40 cellular contexts compared by ENCODE assay signal in genomic region chr14:54935100-54935499, GRCh38.
"Had no signal": no experiment of that assay in that cellular context is flagged by ENCODE, and none has a peak within 500 bp of the region (broad histone marks: within the 10 kb centered on the region; RNA-seq: fewer than 3 reads in every experiment).

No MANE protein-coding gene starts in this region.

- H3K4me1 Mint-ChIP-seq: activated naive CD4-positive, alpha-beta T cell treated with anti-CD3 and anti-CD28 coated beads, Interleukin-2, amount 50 U/mL, for 24 hours; activated naive CD8-positive, alpha-beta T cell treated with anti-CD3 and anti-CD28 coated beads, Interleukin-2, amount 50 U/mL, for 24 hours; activated T-helper 17 cell treated with anti-CD3 and anti-CD28 coated beads, Interleukin-2, amount 50 U/mL, for 72 hours; brain; central memory CD8-positive, alpha-beta T cell had no signal

- H3K9me3 Mint-ChIP-seq: activated naive CD4-positive, alpha-beta T cell treated with anti-CD3 and anti-CD28 coated beads for 36 hours; activated naive CD4-positive, alpha-beta T cell treated with anti-CD3 and anti-CD28 coated beads, Interleukin-2, amount 10 ng/mL, durations not matched to agents 7 days and 5 days; activated naive CD4-positive, alpha-beta T cell treated with anti-CD3 and anti-CD28 coated beads, Interleukin-2, amount 50 U/mL, for 24 hours; activated naive CD4-positive, alpha-beta T cell treated with anti-CD3 and anti-CD28 coated beads, Interleukin-2, amount 50 U/mL, for 72 hours; activated naive CD8-positive, alpha-beta T cell treated with anti-CD3 and anti-CD28 coated beads for 36 hours; activated naive CD8-positive, alpha-beta T cell treated with anti-CD3 and anti-CD28 coated beads, Interleukin-2, amount 10 ng/mL, durations not matched to agents 7 days and 5 days; activated naive CD8-positive, alpha-beta T cell treated with anti-CD3 and anti-CD28 coated beads, Interleukin-2, amount 50 U/mL, for 24 hours; activated T-cell treated with anti-CD3 and anti-CD28 coated beads, Interleukin-2, amount 50 U/mL, for 24 hours; activated T-cell treated with anti-CD3 and anti-CD28 coated beads, Interleukin-2, amount 50 U/mL, for 4 hours; activated T-cell treated with anti-CD3 and anti-CD28 coated beads, Interleukin-2, amount 50 U/mL, for 72 hours; activated T-helper 1 cell treated with anti-CD3 and anti-CD28 coated beads, Interleukin-12 subunit alpha, Interleukin-12 subunit beta, Interleukin-2, Interleukin-4 antibody, amounts not matched to agents 30 ng/mL and 10 ng/mL and 1 ng/mL, durations not matched to agents 14 hours and 24 hours and 36 hours; activated T-helper 17 cell treated with anti-CD3 and anti-CD28 coated beads, Interleukin-2, amount 50 U/mL, for 72 hours; activated T-helper 2 cell treated with anti-CD3 and anti-CD28 coated beads, Interferon-gamma antibody, Interleukin-2, Interleukin-4, amounts not matched to agents 10 μg/mL and 5 μg/mL and 100 μg/mL, durations not matched to agents 14 hours and 24 hours and 36 hours; brain; central memory CD8-positive, alpha-beta T cell had no signal

- H3K4me3 ChIP-seq: adrenal gland, ascending aorta, body of pancreas, breast epithelium, cardiac muscle cell had no signal

- FAIRE-seq: astrocyte, bronchial epithelial cell had no signal

- DNase-seq: activated effector memory CD4-positive, alpha-beta T cell treated with anti-CD3 and anti-CD28 coated beads, Interleukin-2, amount 50 U/mL, for 16 hours; activated effector memory CD4-positive, alpha-beta T cell treated with Interleukin-2 at 50 U/mL for 16 hours; activated gamma-delta T cell; activated gamma-delta T cell treated with Interleukin-2 at 50 U/mL for 16 hours; activated naive CD4-positive, alpha-beta T cell; activated naive CD4-positive, alpha-beta T cell treated with anti-CD3 and anti-CD28 coated beads for 36 hours; activated naive CD4-positive, alpha-beta T cell treated with anti-CD3 and anti-CD28 coated beads, Interleukin-2, amount 10 ng/mL, durations not matched to agents 7 days and 5 days; activated naive CD4-positive, alpha-beta T cell treated with anti-CD3 and anti-CD28 coated beads, Interleukin-2, amount 50 U/mL, for 16 hours; activated naive CD4-positive, alpha-beta T cell treated with Interleukin-2 at 50 U/mL for 16 hours; activated naive CD8-positive, alpha-beta T cell treated with anti-CD3 and anti-CD28 coated beads for 36 hours; activated naive CD8-positive, alpha-beta T cell treated with anti-CD3 and anti-CD28 coated beads, Interleukin-2, amount 10 ng/mL, durations not matched to agents 7 days and 5 days; activated naive CD8-positive, alpha-beta T cell treated with anti-CD3 and anti-CD28 coated beads, Interleukin-2, amount 50 U/mL, for 24 hours; activated T-cell treated with anti-CD3 and anti-CD28 coated beads, Interleukin-2, amount 50 U/mL, for 1 hour; activated T-cell treated with anti-CD3 and anti-CD28 coated beads, Interleukin-2, amount 50 U/mL, for 24 hours; activated T-cell treated with anti-CD3 and anti-CD28 coated beads, Interleukin-2, amount 50 U/mL, for 4 hours; activated T-cell treated with anti-CD3 and anti-CD28 coated beads, Interleukin-2, amount 50 U/mL, for 48 hours; activated T-cell treated with anti-CD3 and anti-CD28 coated beads, Interleukin-2, amount 50 U/mL, for 72 hours; adrenal gland; amniotic stem cell; amygdala; anterior cingulate cortex; aorta; body of pancreas; brain microvascular endothelial cell; caudate nucleus; central memory CD4-positive, alpha-beta T cell; cerebellar nuclear complex had no signal

- H3K36me3 ChIP-seq: adrenal gland, ascending aorta, brain microvascular endothelial cell, breast epithelium, cardiac muscle cell had no signal

- H3K27ac Mint-ChIP-seq: activated naive CD4-positive, alpha-beta T cell treated with anti-CD3 and anti-CD28 coated beads for 36 hours; activated naive CD4-positive, alpha-beta T cell treated with anti-CD3 and anti-CD28 coated beads, Interleukin-2, amount 10 ng/mL, durations not matched to agents 7 days and 5 days; activated naive CD4-positive, alpha-beta T cell treated with anti-CD3 and anti-CD28 coated beads, Interleukin-2, amount 50 U/mL, for 72 hours; activated naive CD8-positive, alpha-beta T cell; activated naive CD8-positive, alpha-beta T cell treated with anti-CD3 and anti-CD28 coated beads for 36 hours; activated naive CD8-positive, alpha-beta T cell treated with anti-CD3 and anti-CD28 coated beads, Interleukin-2, amount 10 ng/mL, durations not matched to agents 7 days and 5 days; activated naive CD8-positive, alpha-beta T cell treated with anti-CD3 and anti-CD28 coated beads, Interleukin-2, amount 50 U/mL, for 24 hours; activated T-cell treated with anti-CD3 and anti-CD28 coated beads, Interleukin-2, amount 50 U/mL, for 24 hours; activated T-cell treated with anti-CD3 and anti-CD28 coated beads, Interleukin-2, amount 50 U/mL, for 72 hours; activated T-helper 1 cell treated with anti-CD3 and anti-CD28 coated beads, Interleukin-12 subunit alpha, Interleukin-12 subunit beta, Interleukin-2, Interleukin-4 antibody, amounts not matched to agents 30 ng/mL and 10 ng/mL and 1 ng/mL, durations not matched to agents 14 hours and 24 hours and 36 hours; activated T-helper 17 cell treated with anti-CD3 and anti-CD28 coated beads, Interleukin-2, amount 50 U/mL, for 72 hours; activated T-helper 2 cell treated with anti-CD3 and anti-CD28 coated beads, Interferon-gamma antibody, Interleukin-2, Interleukin-4, amounts not matched to agents 10 μg/mL and 5 μg/mL and 100 μg/mL, durations not matched to agents 14 hours and 24 hours and 36 hours; brain had no signal

- ATAC-seq: activated naive CD4-positive, alpha-beta T cell treated with anti-CD3 and anti-CD28 coated beads, Interleukin-2, amount 50 U/mL, for 72 hours; activated naive CD8-positive, alpha-beta T cell treated with anti-CD3 and anti-CD28 coated beads, Interleukin-2, amount 50 U/mL, for 24 hours; activated T-cell treated with anti-CD3 and anti-CD28 coated beads, Interleukin-2, amount 50 U/mL, for 4 hours; activated T-cell treated with anti-CD3 and anti-CD28 coated beads, Interleukin-2, amount 50 U/mL, for 72 hours; activated T-helper 17 cell treated with anti-CD3 and anti-CD28 coated beads, Interleukin-2, amount 50 U/mL, for 72 hours; body of pancreas had no signal

- H3K27me3 Mint-ChIP-seq: activated naive CD4-positive, alpha-beta T cell treated with anti-CD3 and anti-CD28 coated beads, Interleukin-2, amount 10 ng/mL, durations not matched to agents 7 days and 5 days; activated naive CD4-positive, alpha-beta T cell treated with anti-CD3 and anti-CD28 coated beads, Interleukin-2, amount 50 U/mL, for 24 hours; activated naive CD8-positive, alpha-beta T cell; activated naive CD8-positive, alpha-beta T cell treated with anti-CD3 and anti-CD28 coated beads for 36 hours; activated naive CD8-positive, alpha-beta T cell treated with anti-CD3 and anti-CD28 coated beads, Interleukin-2, amount 10 ng/mL, durations not matched to agents 7 days and 5 days; activated naive CD8-positive, alpha-beta T cell treated with anti-CD3 and anti-CD28 coated beads, Interleukin-2, amount 50 U/mL, for 24 hours; activated T-cell treated with anti-CD3 and anti-CD28 coated beads, Interleukin-2, amount 50 U/mL, for 24 hours; activated T-helper 17 cell treated with anti-CD3 and anti-CD28 coated beads, Interleukin-2, amount 50 U/mL, for 72 hours; brain; central memory CD8-positive, alpha-beta T cell had no signal

- H3K36me3 Mint-ChIP-seq: activated naive CD4-positive, alpha-beta T cell treated with anti-CD3 and anti-CD28 coated beads, Interleukin-2, amount 50 U/mL, for 24 hours; brain had no signal

- H3K4me3 Mint-ChIP-seq: activated naive CD4-positive, alpha-beta T cell treated with anti-CD3 and anti-CD28 coated beads for 36 hours; activated naive CD4-positive, alpha-beta T cell treated with anti-CD3 and anti-CD28 coated beads, Interleukin-2, amount 10 ng/mL, durations not matched to agents 7 days and 5 days; activated naive CD4-positive, alpha-beta T cell treated with anti-CD3 and anti-CD28 coated beads, Interleukin-2, amount 50 U/mL, for 24 hours; activated naive CD8-positive, alpha-beta T cell; activated naive CD8-positive, alpha-beta T cell treated with anti-CD3 and anti-CD28 coated beads for 36 hours; activated naive CD8-positive, alpha-beta T cell treated with anti-CD3 and anti-CD28 coated beads, Interleukin-2, amount 10 ng/mL, durations not matched to agents 7 days and 5 days; activated naive CD8-positive, alpha-beta T cell treated with anti-CD3 and anti-CD28 coated beads, Interleukin-2, amount 50 U/mL, for 24 hours; activated T-cell treated with anti-CD3 and anti-CD28 coated beads, Interleukin-2, amount 50 U/mL, for 24 hours; activated T-cell treated with anti-CD3 and anti-CD28 coated beads, Interleukin-2, amount 50 U/mL, for 4 hours; activated T-cell treated with anti-CD3 and anti-CD28 coated beads, Interleukin-2, amount 50 U/mL, for 72 hours; activated T-helper 1 cell treated with anti-CD3 and anti-CD28 coated beads, Interleukin-12 subunit alpha, Interleukin-12 subunit beta, Interleukin-2, Interleukin-4 antibody, amounts not matched to agents 30 ng/mL and 10 ng/mL and 1 ng/mL, durations not matched to agents 14 hours and 24 hours and 36 hours; activated T-helper 17 cell treated with anti-CD3 and anti-CD28 coated beads, Interleukin-2, amount 50 U/mL, for 72 hours; brain; central memory CD8-positive, alpha-beta T cell had no signal

- H3K27me3 ChIP-seq: adrenal gland, ascending aorta, body of pancreas, brain microvascular endothelial cell, breast epithelium, cardiac muscle cell had no signal

- H3K9me3 ChIP-seq: ascending aorta, body of pancreas, breast epithelium had no signal

- H3K27ac ChIP-seq: adrenal gland, ascending aorta, body of pancreas, brain microvascular endothelial cell, breast epithelium, cardiac muscle cell had no signal

- H3K4me1 ChIP-seq: adrenal gland, ascending aorta, body of pancreas, breast epithelium had no signal
